ENCODE assay signal across 20 cellular contexts in the genomic region with DNA sequence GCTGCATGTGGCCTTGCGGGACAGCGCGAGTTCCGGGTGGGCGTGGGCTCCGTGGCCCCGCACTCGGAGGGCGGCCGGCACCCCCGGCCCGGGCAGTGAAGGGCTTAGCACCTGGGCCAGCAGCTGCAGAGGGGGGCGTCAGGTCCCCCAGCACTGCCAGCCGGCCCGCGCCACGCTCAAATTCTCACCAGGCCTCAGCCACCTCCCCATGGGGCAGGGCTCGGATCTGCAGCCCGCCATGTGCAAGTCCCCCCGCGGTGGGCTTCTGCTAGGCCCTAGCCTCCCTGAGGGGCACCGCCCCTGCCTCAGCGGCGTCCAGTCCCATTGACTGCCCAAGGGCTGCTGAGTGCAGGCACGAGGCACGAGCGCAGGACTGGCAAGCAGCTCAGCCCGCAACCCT.
"Had no signal": no experiment of that assay in that cellular context is flagged by ENCODE, and none has a peak within 500 bp of the region (broad histone marks: within the 10 kb centered on the region; RNA-seq: fewer than 3 reads in every experiment).

No MANE protein-coding gene starts in this region.

- H3K9me3 ChIP-seq: colonic mucosa, esophagus muscularis mucosa, gastrocnemius medialis, lower lobe of right lung had no signal

- H3K27ac ChIP-seq: colonic mucosa, esophagus muscularis mucosa, foreskin keratinocyte, gastrocnemius medialis, hepatocyte, left lung, lower lobe of right lung had no signal

- H3K27me3 ChIP-seq: colonic mucosa, esophagus muscularis mucosa, foreskin keratinocyte had no signal

- H3K4me2 ChIP-seq: hepatocyte had no signal

- H3K9me3 Mint-ChIP-seq: dendritic cell treated with granulocyte-macrophage colony-stimulating factor and Interleukin-4, amounts not matched to agents 40 ng/mL and 50 ng/mL, for 4 days had no signal

- H3K4me1 ChIP-seq: colonic mucosa had no signal

- DNase-seq: cerebellar nuclear complex; colonic mucosa; cortex of kidney; effector CD8-positive, alpha-beta T cell; foreskin keratinocyte; gastrocnemius medialis; glutamatergic neuron; head of caudate nucleus; hypothalamus; immature natural killer cell; left cardiac atrium; left lung; left ventricle myocardium superior; lower lobe of right lung; mesendoderm; midbrain had no signal

- H3K36me3 ChIP-seq: colonic mucosa, gastrocnemius medialis, left lung, lower lobe of right lung had no signal

- H3K4me3 Mint-ChIP-seq: dendritic cell treated with granulocyte-macrophage colony-stimulating factor and Interleukin-4, amounts not matched to agents 40 ng/mL and 50 ng/mL, for 4 days had no signal

- ATAC-seq: foreskin keratinocyte, gastrocnemius medialis, left cardiac atrium, left lung, left ventricle myocardium superior, lower lobe of right lung had no signal

- H3K4me3 ChIP-seq: colonic mucosa, esophagus muscularis mucosa, gastrocnemius medialis, hepatocyte, left lung, lower lobe of right lung had no signal

- H2AFZ ChIP-seq: hepatocyte had no signal

- FAIRE-seq: endothelial cell of umbilical vein had no signal

- H3K27ac Mint-ChIP-seq: dendritic cell treated with granulocyte-macrophage colony-stimulating factor and Interleukin-4, amounts not matched to agents 40 ng/mL and 50 ng/mL, for 4 days; immature natural killer cell had no signal

- H3K27me3 Mint-ChIP-seq: dendritic cell treated with granulocyte-macrophage colony-stimulating factor and Interleukin-4, amounts not matched to agents 40 ng/mL and 50 ng/mL, for 4 days had no signal
